8 cellular contexts compared by ENCODE assay signal in genomic region chr12:1939745-1940607, GRCh38.
DNase-seq lines count a peak whose midpoint lies in the region; ATAC-seq and TF ChIP-seq lines count a peak whose summit lies in the region.

No MANE protein-coding gene starts in this region.

- no peak overlapping the region for H3K27ac ChIP-seq in C4-2B

- H3K36me3 Mint-ChIP-seq in central memory CD8-positive, alpha-beta T cell (ENCODE audit: insufficient read depth) = peaks cover 21% of the 10 kb centered on the region

- H3K4me3 Mint-ChIP-seq in central memory CD8-positive, alpha-beta T cell = no peak overlapping the region

- no peak overlapping the region for H3K27ac Mint-ChIP-seq in central memory CD8-positive, alpha-beta T cell (ENCODE audit: low read depth)

- no peaks in the 10 kb centered on the region for H3K9me3 Mint-ChIP-seq in central memory CD8-positive, alpha-beta T cell

- ATAC-seq in GM21825 (IDR thresholded peaks at IDR 0.05; ENCODE audit: unreplicated experiment) = peak; percentile 61
- ATAC-seq in central memory CD8-positive, alpha-beta T cell (replicated peaks; ENCODE audit: extremely low read depth, poor library complexity, severe bottlenecking) = peak; percentile 84
- ATAC-seq in GM18511 (IDR thresholded peaks at IDR 0.05; ENCODE audit: unreplicated experiment) = no peak

- no peaks in the 10 kb centered on the region for H3K27me3 Mint-ChIP-seq in central memory CD8-positive, alpha-beta T cell

- peaks cover 23% of the 10 kb centered on the region for H3K4me1 Mint-ChIP-seq in central memory CD8-positive, alpha-beta T cell

- peak; percentile 96 for DNase-seq in NCI-H2171 treated with DMSO at 0.1 percent for 48 hours (lab: John Stamatoyannopoulos, UW)
- peak; percentile 85 for DNase-seq in activated CD4-positive, alpha-beta T cell treated with anti-CD3 and anti-CD28 coated beads for 1 hour
- DNase-seq in central memory CD8-positive, alpha-beta T cell (ENCODE audit: low spot score in 2 of 2) = peak; percentile 81 to 90
- DNase-seq in kidney glomerular epithelial cell (lab: John Stamatoyannopoulos, UW) = peak; percentile 60
- peak; percentile 75 to 80 for DNase-seq in stimulated activated CD4-positive, alpha-beta T cell treated with anti-CD3 and anti-CD28 coated beads, Interleukin-15, amount 100 ng/mL, for 48 hours (ENCODE audit: low read depth in 2 of 2)

- peak; percentile 97 for TF ChIP-seq CTCF in C4-2B (conservative IDR thresholded peaks at IDR 0.05)
